ENCODE assay signal across 15 cellular contexts in genomic region chr6:83226517-83226916, GRCh38. TPM values are rescaled to one million over a fixed set of nuclear protein-coding genes. Genes with fewer than 3 reads are reported as not detected.
A peak's percentile ranks its signal among the peaks of the same experiment; 100 is the strongest.
DNase-seq lines count a peak whose midpoint lies in the region; ATAC-seq and TF ChIP-seq lines count a peak whose summit lies in the region.
"Had no signal": no experiment of that assay in that cellular context is flagged by ENCODE, and none has a peak within 500 bp of the region (broad histone marks: within the 10 kb centered on the region; RNA-seq: fewer than 3 reads in every experiment).

No MANE protein-coding gene starts in this region.

- dilution Hi-C loops in IMR-90 (cut with HindIII; ENCODE audit: low sequenced_read_pairs, unreplicated experiment), result no loop called here

- H4K8ac ChIP-seq in IMR-90 (ENCODE audit: low read depth in 2 of 2, low read length in 2 of 2), result peak overlapping the region in 1 of 2 experiments; percentile 39; a peak in 1 of 4 replicates
- no peak overlapping the region for H4K8ac ChIP-seq in trophoblast cell (ENCODE audit: low read depth, low read length)

- 0 out of 2 replicates have a peak, but pooled peaks have one; percentile 28 for ATAC-seq in IMR-90 (ENCODE audit: low read depth)
- ATAC-seq in GM21390 (IDR thresholded peaks at IDR 0.05; ENCODE audit: unreplicated experiment), result no peak
- ATAC-seq: A549 had no signal

- TF ChIP-seq CTCF in IMR-90 (conservative IDR thresholded peaks at IDR 0.05; ENCODE audit: low read depth, low read length), result no peak
- no peak for TF ChIP-seq CTCF in esophagus squamous epithelium (IDR thresholded peaks at IDR 0.05)

- H3K14ac ChIP-seq in IMR-90 (replicated peaks; ENCODE audit: low read depth, low read length) (0 out of 2 replicates have a peak overlapping the region, but pooled peaks have one; percentile 45), trophoblast cell (ENCODE audit: low read length) (no peak overlapping the region)

- no peaks in the 10 kb centered on the region; the same call in 1 of the 2 replicates for H3K9me1 ChIP-seq in IMR-90 (ENCODE audit: insufficient read depth, low read length)

- H3K79me1 ChIP-seq in IMR-90 (ENCODE audit: low read depth in 1 of 2, low read length in 2 of 2) (no peaks in the 10 kb centered on the region), trophoblast cell (ENCODE audit: low read length) (no peaks in the 10 kb centered on the region)

- BruUV-seq in IMR-90 (replicated peaks; lab: Mats Ljungman, UMichigan), result no TSS peak

- H3K36me3 ChIP-seq in IMR-90 (ENCODE audit: control insufficient read depth, insufficient read depth, low read length) (peaks cover 2% of the 10 kb centered on the region; the same call in 1 of the 2 replicates), adipocyte (ENCODE audit: control insufficient read depth, insufficient read depth, low read length, severe bottlenecking) (peaks cover 81% of the 10 kb centered on the region), esophagus squamous epithelium (peaks cover 0 to 27% (median 0%) of the 10 kb centered on the region in 3 donors), trophoblast cell (ENCODE audit: control insufficient read depth in 1 of 2, insufficient read depth in 2 of 2, low read length in 2 of 2) (no peaks in the 10 kb centered on the region)

- H2BK120ac ChIP-seq in IMR-90 (ENCODE audit: low read depth, low read length) (no peak overlapping the region; the same call in 1 of the 2 replicates), trophoblast cell (ENCODE audit: insufficient read depth, low read length, poor library complexity) (no peak overlapping the region)

- CTCF ChIA-PET in IMR-90 (lab: Yijun Ruan, JAX), result interaction anchor here (1.0 kb wide), 2 partner anchors 159 to 286 kb away, joined by 3 read pairs; partner anchors contain the start of genes DOP1A and PRSS35

- H4K20me1 ChIP-seq in IMR-90 (ENCODE audit: insufficient read depth, low read length), result no peaks in the 10 kb centered on the region

- H2BK5ac ChIP-seq in IMR-90 (ENCODE audit: low read depth, low read length, poor library complexity, severe bottlenecking) (no peak overlapping the region), trophoblast cell (ENCODE audit: low read depth, low read length, poor library complexity) (no peak overlapping the region)

- H3K79me2 ChIP-seq in trophoblast cell (ENCODE audit: control insufficient read depth, insufficient read depth, low read length, poor library complexity), result no peaks in the 10 kb centered on the region

- peak overlapping the region; percentile 67; the same call in 1 of the 2 replicates for H3K4me2 ChIP-seq in IMR-90 (ENCODE audit: low read depth, low read length)
- no peak overlapping the region for H3K4me2 ChIP-seq in trophoblast cell (ENCODE audit: low read length)
- H3K4me2 ChIP-seq: A549 had no signal

- H3K4me3 ChIP-seq in IMR-90 (ENCODE audit: insufficient read depth, low read depth, low read length) (no peak overlapping the region), adipocyte (ENCODE audit: low read length) (no peak overlapping the region), esophagus squamous epithelium (no peak overlapping the region), trophoblast cell (ENCODE audit: low read depth, low read length) (no peak overlapping the region)
- H3K4me3 ChIP-seq: A549, SJSA1 had no signal

- peaks cover 4% of the 10 kb centered on the region; the same call in 1 of the 2 replicates for H3K4me1 ChIP-seq in IMR-90 (ENCODE audit: control insufficient read depth, insufficient read depth, low read length)
- peaks cover 13% of the 10 kb centered on the region for H3K4me1 ChIP-seq in adipocyte (ENCODE audit: control insufficient read depth, insufficient read depth, low read length)
- H3K4me1 ChIP-seq in esophagus squamous epithelium, result no peaks in the 10 kb centered on the region
- H3K4me1 ChIP-seq in trophoblast cell (ENCODE audit: control insufficient read depth in 1 of 2, insufficient read depth in 2 of 2, low read length in 2 of 2), result no peaks in the 10 kb centered on the region
- H3K4me1 ChIP-seq: SJSA1 had no signal

- no peaks in the 10 kb centered on the region for H3K27me3 ChIP-seq in IMR-90 (ENCODE audit: control insufficient read depth, insufficient read depth, low read length)
- no peaks in the 10 kb centered on the region for H3K27me3 ChIP-seq in adipocyte (replicated peaks; ENCODE audit: control insufficient read depth, insufficient read depth, low read length)
- H3K27me3 ChIP-seq in esophagus squamous epithelium, result no peaks in the 10 kb centered on the region
- no peaks in the 10 kb centered on the region for H3K27me3 ChIP-seq in trophoblast cell (ENCODE audit: insufficient read depth, low read length)
- H3K27me3 ChIP-seq: SJSA1 had no signal

- H3K9ac ChIP-seq in IMR-90 (ENCODE audit: low read depth, low read length), result no peak overlapping the region
- no peak overlapping the region for H3K9ac ChIP-seq in adipocyte (ENCODE audit: low read length)
- no peak overlapping the region for H3K9ac ChIP-seq in trophoblast cell (ENCODE audit: low read length)

- 0 out of 2 replicates have a peak overlapping the region, but pooled peaks have one; percentile 29 for H3K4ac ChIP-seq in IMR-90 (ENCODE audit: low read depth, low read length)
- no peak overlapping the region for H3K4ac ChIP-seq in trophoblast cell (ENCODE audit: low read depth, low read length)

- H2AK9ac ChIP-seq in IMR-90 (replicated peaks; ENCODE audit: low read depth, low read length, poor library complexity), result no peak overlapping the region

- 0 out of 2 replicates have a peak overlapping the region, but pooled peaks have one; percentile 39 for H2AK5ac ChIP-seq in IMR-90 (ENCODE audit: low read depth, low read length)
- H2AK5ac ChIP-seq in trophoblast cell (ENCODE audit: low read length), result no peak overlapping the region

- no peak overlapping the region for H4K5ac ChIP-seq in IMR-90 (ENCODE audit: low read depth, low read length)

- no peak for TF ChIP-seq RAD21 in IMR-90 (IDR thresholded peaks at IDR 0.05; ENCODE audit: low read length)

- H4K91ac ChIP-seq in IMR-90 (ENCODE audit: insufficient read depth, low read depth, low read length) (no peak overlapping the region), trophoblast cell (ENCODE audit: low read depth, low read length) (no peak overlapping the region)

- TF ChIP-seq POLR2A in IMR-90 (IDR thresholded peaks at IDR 0.05; ENCODE audit: low read depth, low read length), result no peak
- no peak for TF ChIP-seq POLR2A in esophagus squamous epithelium (IDR thresholded peaks at IDR 0.05)

- in situ Hi-C loops in IMR-90 (cut with MboI; ENCODE audit: low sequenced_read_pairs), result no loop called here

- no peak overlapping the region for H3K56ac ChIP-seq in IMR-90 (ENCODE audit: extremely low read depth, insufficient read depth, low read length)

- H2BK15ac ChIP-seq in IMR-90 (ENCODE audit: low read depth, low read length), result no peak overlapping the region

- no CpG with 5 or more reads among the region's 1 CpG for WGBS in IMR-90 (ENCODE audit: extremely low coverage in 2 of 2, insufficient read length in 1 of 2), 2 experiments
- 36% methylated on average over 1 of the region's 1 CpG for WGBS in esophagus squamous epithelium, 2 donors
- no CpG with 5 or more reads among the region's 1 CpG for WGBS in trophoblast cell (ENCODE audit: extremely low coverage, insufficient coverage, insufficient read length)

- H3K9me3 ChIP-seq in IMR-90 (ENCODE audit: control insufficient read depth, insufficient read depth, low read length), result no peaks in the 10 kb centered on the region
- no peaks in the 10 kb centered on the region for H3K9me3 ChIP-seq in adipocyte (ENCODE audit: control insufficient read depth, low read length)
- H3K9me3 ChIP-seq in esophagus squamous epithelium, result no peaks in the 10 kb centered on the region
- H3K9me3 ChIP-seq in trophoblast cell (ENCODE audit: insufficient read depth, low read depth, low read length), result no peaks in the 10 kb centered on the region
- H3K9me3 ChIP-seq: A549, SJSA1 had no signal

- H3K27ac ChIP-seq in IMR-90 (ENCODE audit: insufficient read depth, low read length) (no peak overlapping the region), esophagus squamous epithelium (no peak overlapping the region), trophoblast cell (ENCODE audit: low read depth, low read length) (no peak overlapping the region)
- H3K27ac ChIP-seq: A549, SJSA1 had no signal

- H3K23ac ChIP-seq in IMR-90 (ENCODE audit: low read depth, low read length) (no peak overlapping the region), trophoblast cell (ENCODE audit: low read length) (no peak overlapping the region)

- no peak overlapping the region for H2BK20ac ChIP-seq in IMR-90 (ENCODE audit: low read depth, low read length)

- H2AFZ ChIP-seq in IMR-90 (replicated peaks; ENCODE audit: low read length, poor library complexity) (no peak overlapping the region), trophoblast cell (ENCODE audit: insufficient read depth, low read length, poor library complexity) (no peak overlapping the region)

- POLR2A ChIA-PET in IMR-90 (lab: Charles Lee; ENCODE audit: unreplicated experiment), result no interaction called here

- H2BK12ac ChIP-seq in trophoblast cell (ENCODE audit: low read length), result no peak overlapping the region

- H3K18ac ChIP-seq in IMR-90 (ENCODE audit: low read depth, low read length), result peak overlapping the region; percentile 72; the same call in 1 of the 2 replicates
- no peak overlapping the region for H3K18ac ChIP-seq in trophoblast cell (ENCODE audit: low read length)

- intact Hi-C loops in IMR-90 (cut with micrococcal nuclease), result no loop called here
- intact Hi-C loops in esophagus squamous epithelium (cut with DNase I), result no loop called here

- no peak overlapping the region for H4K12ac ChIP-seq in trophoblast cell (ENCODE audit: low read depth, low read length)

- DNase-seq in IMR-90, result peak; percentile 39
- DNase-seq in adipocyte (ENCODE audit: low read depth), result peak; percentile 66
- DNase-seq in dermis blood vessel endothelial cell, result peak; percentile 5
- DNase-seq in iris pigment epithelial cell (ENCODE audit: low read depth), result peak; percentile 27
- DNase-seq in esophagus squamous epithelium (lab: John Stamatoyannopoulos, UW), result no peak
- DNase-seq in trophoblast cell, result no peak
- no peak for DNase-seq in NCI-H2196 (lab: John Stamatoyannopoulos, UW; ENCODE audit: unreplicated experiment)
- DNase-seq: Karpas-422, NCI-H1417, NCI-H187, NCI-H2107, NCI-H69 had no signal

RNA-seq across cellular contexts. Expression of gene RWDD2A, which starts 33.4 kb away (rescaled TPM):
- 3.9 and 4.7 TPM in 2 replicates for total RNA-seq in IMR-90 (2012; rRNA removed)
- polyA plus RNA-seq in IMR-90 (2012; rRNA removed), result 3.5 and 4.1 TPM in 2 replicates
- polyA plus RNA-seq in IMR-90 (2012; cell fraction: cytosol; rRNA removed), result 0.98 and 1.2 TPM in 2 replicates
- 1.5 and 9.5 TPM in 2 replicates for polyA plus RNA-seq in IMR-90 (2012; cell fraction: nucleus; rRNA removed; ENCODE audit: low replicate concordance)
- 3.3 and 4.4 TPM in 2 replicates for total RNA-seq in dermis blood vessel endothelial cell
- 1 to 10 TPM in 2 of 4 donors, under 1 TPM in 2; 0.57 to 3.1 (median 0.91) TPM for total RNA-seq in esophagus squamous epithelium
- 4.5 and 4.7 TPM in 2 replicates for polyA plus RNA-seq in trophoblast cell (2013)

RNA-seq across cellular contexts. Expression of gene PGM3, which starts 33.5 kb away (rescaled TPM):
- 223 and 336 TPM in 2 replicates for total RNA-seq in IMR-90 (2012; rRNA removed)
- 64.3 and 68.4 TPM in 2 replicates for polyA plus RNA-seq in IMR-90 (2012; rRNA removed)
- 10.0 and 14.5 TPM in 2 replicates for polyA plus RNA-seq in IMR-90 (2012; cell fraction: cytosol; rRNA removed)
- 12.8 and 124 TPM in 2 replicates for polyA plus RNA-seq in IMR-90 (2012; cell fraction: nucleus; rRNA removed; ENCODE audit: low replicate concordance)
- total RNA-seq in dermis blood vessel endothelial cell, result 61.2 and 80.2 TPM in 2 replicates
- 10 to 100 TPM; 10.9 to 20.6 (median 16.9) TPM for total RNA-seq in esophagus squamous epithelium
- 77.9 and 79.8 TPM in 2 replicates for polyA plus RNA-seq in trophoblast cell (2013)

Comparison
In these comparisons a context has a peak if more than half of its experiments do, and no peak if none do; other contexts are left out.
1. DNase-seq: peak in IMR-90 (single experiment), adipocyte (single experiment), dermis blood vessel endothelial cell (single experiment) and iris pigment epithelial cell (single experiment); none in esophagus squamous epithelium (single experiment), trophoblast cell (0 of 2) and NCI-H2196 (single experiment).